Comparison of ENCODE assay signal across 1 cellular context in genomic region chr10:129440247-129440646, GRCh38.
TF ChIP-seq lines count a peak whose summit lies in the region.

No MANE protein-coding gene starts in this region.

TF ChIP-seq in H1, 55 proteins besides CTCF, POLR2A, EP300 and RAD21 (continued from another document):
- TF ChIP-seq EZH2 (IDR thresholded peaks at IDR 0.05; ENCODE audit: low read depth, low read length, severe bottlenecking) (no peak), CHD7 (IDR thresholded peaks at IDR 0.05; ENCODE audit: insufficient replicate concordance, low read length) (no peak), CREB1 (IDR thresholded peaks at IDR 0.05) (no peak), BACH1 (IDR thresholded peaks at IDR 0.05; ENCODE audit: low read length) (no peak), KDM4A (IDR thresholded peaks at IDR 0.05; ENCODE audit: low read depth, low read length, severe bottlenecking) (no peak), ATF3 (IDR thresholded peaks at IDR 0.05; ENCODE audit: insufficient read depth, low read depth, low read length) (no peak), ASH2L (IDR thresholded peaks at IDR 0.05; ENCODE audit: low read length) (no peak)
